In the genomic region with DNA sequence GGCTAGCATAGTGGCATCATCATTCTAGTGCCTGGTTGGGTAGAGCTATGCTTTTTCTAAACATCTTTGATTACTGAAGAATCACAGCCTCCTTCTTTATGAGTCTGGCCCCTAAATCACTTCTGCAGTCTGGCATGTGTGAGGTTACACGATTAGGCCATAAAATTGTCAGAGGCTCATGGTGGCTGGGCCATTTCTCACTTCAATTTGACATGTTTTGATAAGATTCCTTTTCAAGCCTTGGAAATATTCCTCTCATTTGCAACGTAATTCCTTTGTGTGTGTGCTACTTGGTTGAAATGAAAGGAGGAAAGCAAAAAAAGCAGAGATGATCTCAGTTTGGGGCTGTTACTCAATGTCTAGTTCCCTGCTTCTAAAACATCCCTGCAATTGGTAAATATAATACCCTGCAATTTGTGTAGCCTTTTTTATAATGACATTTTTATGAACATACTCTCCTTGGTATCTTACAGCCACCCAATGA, we compare ENCODE assay signal across 26 cellular contexts. TPM values are rescaled to one million over a fixed set of nuclear protein-coding genes. Genes with fewer than 3 reads are reported as not detected.
DNase-seq lines count a peak whose midpoint lies in the region; ATAC-seq and TF ChIP-seq lines count a peak whose summit lies in the region.
"Had no signal": no experiment of that assay in that cellular context is flagged by ENCODE, and none has a peak within 500 bp of the region (broad histone marks: within the 10 kb centered on the region; RNA-seq: fewer than 3 reads in every experiment).

No MANE protein-coding gene starts in this region.

- H3K36me3 Mint-ChIP-seq in progenitor cell of endocrine pancreas (ENCODE audit: insufficient read depth), result no peaks in the 10 kb centered on the region
- H3K36me3 Mint-ChIP-seq: CD8-positive, alpha-beta T cell had no signal

- POLR2A ChIA-PET in HEK293 (lab: Yijun Ruan, JAX), result interaction anchor here (1.4 kb wide), 1 partner anchor 84 kb away, joined by 7 read pairs; no protein-coding TSS in a partner anchor

- DNase-seq in AG08395 (ENCODE audit: low spot score) (peak; percentile 21), fibroblast of peridontal ligament (ENCODE audit: extremely low read depth) (peak; percentile 61), progenitor cell of endocrine pancreas (ENCODE audit: low spot score, unreplicated experiment) (no peak), NCI-H226 (no peak)
- DNase-seq in stimulated activated CD4-positive, alpha-beta T cell treated with anti-CD3 and anti-CD28 coated beads, Interleukin-2, amount 100 ng/mL, for 24 hours, result no peak
- DNase-seq: ACHN; activated CD4-positive, alpha-beta T cell treated with anti-CD3 and anti-CD28 coated beads, Interleukin-2, amount 50 U/mL, for 1 hour; activated CD8-positive, alpha-beta memory T cell treated with anti-CD3 and anti-CD28 coated beads, Interleukin-2, amount 50 U/mL, for 4 hours; activated naive CD8-positive, alpha-beta T cell treated with anti-CD3 and anti-CD28 coated beads, Interleukin-2, amount 50 U/mL, for 24 hours; caudate nucleus; CD8-positive, alpha-beta T cell; dorsolateral prefrontal cortex; NCI-H1417 treated with DMSO at 0.1 percent for 48 hours; NCI-H526; ovary; Right ventricle myocardium superior; stimulated activated naive CD8-positive, alpha-beta T cell treated with anti-CD3 and anti-CD28 coated beads, Interleukin-15, amount 100 ng/mL, for 72 hours had no signal

- peaks cover 39% of the 10 kb centered on the region for H3K27me3 Mint-ChIP-seq in progenitor cell of endocrine pancreas

- CTCF ChIA-PET in HEK293 (lab: Yijun Ruan, JAX), result interaction anchor here (0.6 kb wide), 1 partner anchor 496 kb away, joined by 3 read pairs; no protein-coding TSS in a partner anchor

- no peaks in the 10 kb centered on the region for H3K9me3 Mint-ChIP-seq in progenitor cell of endocrine pancreas (ENCODE audit: low read depth)
- H3K9me3 Mint-ChIP-seq: activated naive CD8-positive, alpha-beta T cell treated with anti-CD3 and anti-CD28 coated beads, Interleukin-2, amount 50 U/mL, for 24 hours; CD8-positive, alpha-beta T cell; stimulated activated naive CD8-positive, alpha-beta T cell treated with anti-CD3 and anti-CD28 coated beads, Interleukin-15, amount 100 ng/mL, for 72 hours had no signal

- ATAC-seq in HG03135 (IDR thresholded peaks at IDR 0.05; ENCODE audit: unreplicated experiment) (no peak), GM19023 (IDR thresholded peaks at IDR 0.05; ENCODE audit: unreplicated experiment) (no peak)
- ATAC-seq: activated naive CD8-positive, alpha-beta T cell treated with anti-CD3 and anti-CD28 coated beads, Interleukin-2, amount 50 U/mL, for 24 hours; CD8-positive, alpha-beta T cell; left lobe of liver; stimulated activated naive CD8-positive, alpha-beta T cell treated with anti-CD3 and anti-CD28 coated beads, Interleukin-15, amount 100 ng/mL, for 72 hours had no signal

- no peak overlapping the region for H3K4me3 ChIP-seq in HEK293 (ENCODE audit: low read depth, low read length)
- H3K4me3 ChIP-seq: dorsolateral prefrontal cortex, ovary had no signal

- H3K27ac Mint-ChIP-seq in progenitor cell of endocrine pancreas, result peak overlapping the region; percentile 26
- H3K27ac Mint-ChIP-seq: activated naive CD8-positive, alpha-beta T cell treated with anti-CD3 and anti-CD28 coated beads, Interleukin-2, amount 50 U/mL, for 24 hours; CD8-positive, alpha-beta T cell; stimulated activated naive CD8-positive, alpha-beta T cell treated with anti-CD3 and anti-CD28 coated beads, Interleukin-15, amount 100 ng/mL, for 72 hours had no signal

- H3K9me3 ChIP-seq in HEK293 (ENCODE audit: control insufficient read depth, insufficient read depth, low read depth, low read length), result no peaks in the 10 kb centered on the region
- H3K9me3 ChIP-seq: ovary had no signal

- no peak for TF ChIP-seq CTCF in HEK293 (tag by site-specific recombination; IDR thresholded peaks at IDR 0.05)
- TF ChIP-seq CTCF in progenitor cell of endocrine pancreas (IDR thresholded peaks at IDR 0.05; ENCODE audit: unreplicated experiment), result no peak

- H3K4me3 Mint-ChIP-seq in progenitor cell of endocrine pancreas (ENCODE audit: low read depth), result no peak overlapping the region
- H3K4me3 Mint-ChIP-seq: activated naive CD8-positive, alpha-beta T cell treated with anti-CD3 and anti-CD28 coated beads, Interleukin-2, amount 50 U/mL, for 24 hours; CD8-positive, alpha-beta T cell; stimulated activated naive CD8-positive, alpha-beta T cell treated with anti-CD3 and anti-CD28 coated beads, Interleukin-15, amount 100 ng/mL, for 72 hours had no signal

- H3K4me1 ChIP-seq in HEK293 (ENCODE audit: control insufficient read depth, insufficient read depth, low read length), result peaks cover 7% of the 10 kb centered on the region; the same call in 1 of the 2 replicates

- H3K36me3 ChIP-seq in HEK293 (ENCODE audit: control insufficient read depth in 2 of 2, insufficient read depth in 1 of 2, low read length in 2 of 2), result no peaks in the 10 kb centered on the region
- H3K36me3 ChIP-seq: ovary had no signal

- peaks cover 35% of the 10 kb centered on the region for H3K4me1 Mint-ChIP-seq in progenitor cell of endocrine pancreas (ENCODE audit: low read depth)
- H3K4me1 Mint-ChIP-seq: activated naive CD8-positive, alpha-beta T cell treated with anti-CD3 and anti-CD28 coated beads, Interleukin-2, amount 50 U/mL, for 24 hours; stimulated activated naive CD8-positive, alpha-beta T cell treated with anti-CD3 and anti-CD28 coated beads, Interleukin-15, amount 100 ng/mL, for 72 hours had no signal

- H3K27ac ChIP-seq in HEK293 (ENCODE audit: extremely low read depth, low read depth, low read length), result peak overlapping the region; percentile 51
- H3K27ac ChIP-seq: dorsolateral prefrontal cortex, epithelial cell of prostate had no signal

TF ChIP-seq in HEK293, 187 proteins besides CTCF, POLR2A, EP300 and RAD21 (continues in another document):
- no peak for TF ChIP-seq ZNF214 (tag by site-specific recombination; IDR thresholded peaks at IDR 0.05; ENCODE audit: borderline replicate concordance)
- TF ChIP-seq GLI2 (tag by site-specific recombination; IDR thresholded peaks at IDR 0.05; ENCODE audit: borderline replicate concordance, low read depth), result peak; percentile 72; the same call in 1 of the 2 replicates
- no peak for TF ChIP-seq ZNF585B (tag by site-specific recombination; IDR thresholded peaks at IDR 0.05)
- 0 out of 2 replicates have a peak, but pooled peaks have one; percentile 63 for TF ChIP-seq HOXD13 (CRISPR knock-in tag; IDR thresholded peaks at IDR 0.05; ENCODE audit: borderline replicate concordance)
- 0 out of 2 replicates have a peak, but pooled peaks have one; percentile 19 for TF ChIP-seq KLF10 (tag by site-specific recombination; IDR thresholded peaks at IDR 0.05)
- TF ChIP-seq, protein P1, sequence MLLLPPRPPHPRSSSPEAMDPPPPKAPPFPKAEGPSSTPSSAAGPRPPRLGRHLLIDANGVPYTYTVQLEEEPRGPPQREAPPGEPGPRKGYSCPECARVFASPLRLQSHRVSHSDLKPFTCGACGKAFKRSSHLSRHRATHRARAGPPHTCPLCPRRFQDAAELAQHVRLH (tag by site-specific recombination; IDR thresholded peaks at IDR 0.05), result peak; percentile 70; the same call in 1 of the 2 replicates
- no peak for TF ChIP-seq ZNF114 (tag by site-specific recombination; IDR thresholded peaks at IDR 0.05)
- TF ChIP-seq, protein P2, sequence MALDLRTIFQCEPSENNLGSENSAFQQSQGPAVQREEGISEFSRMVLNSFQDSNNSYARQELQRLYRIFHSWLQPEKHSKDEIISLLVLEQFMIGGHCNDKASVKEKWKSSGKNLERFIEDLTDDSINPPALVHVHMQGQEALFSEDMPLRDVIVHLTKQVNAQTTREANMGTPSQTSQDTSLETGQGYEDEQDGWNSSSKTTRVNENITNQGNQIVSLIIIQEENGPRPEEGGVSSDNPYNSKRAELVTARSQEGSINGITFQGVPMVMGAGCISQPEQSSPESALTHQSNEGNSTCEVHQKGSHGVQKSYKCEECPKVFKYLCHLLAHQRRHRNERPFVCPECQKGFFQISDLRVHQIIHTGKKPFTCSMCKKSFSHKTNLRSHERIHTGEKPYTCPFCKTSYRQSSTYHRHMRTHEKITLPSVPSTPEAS (tag by site-specific recombination; IDR thresholded peaks at IDR 0.05), result peak; percentile 79
- TF ChIP-seq ZNF677 (tag by site-specific recombination; IDR thresholded peaks at IDR 0.05), result no peak
- TF ChIP-seq KLF7 (tag by site-specific recombination; IDR thresholded peaks at IDR 0.05; ENCODE audit: borderline replicate concordance), result no peak
- TF ChIP-seq ZXDB (tag by site-specific recombination; IDR thresholded peaks at IDR 0.05), result peak; percentile 77
- no peak for TF ChIP-seq ZNF473 (tag by site-specific recombination; IDR thresholded peaks at IDR 0.05)
- 0 out of 2 replicates have a peak, but pooled peaks have one; percentile 33 for TF ChIP-seq OVOL3 (tag by site-specific recombination; IDR thresholded peaks at IDR 0.05)
- TF ChIP-seq, protein P3, sequence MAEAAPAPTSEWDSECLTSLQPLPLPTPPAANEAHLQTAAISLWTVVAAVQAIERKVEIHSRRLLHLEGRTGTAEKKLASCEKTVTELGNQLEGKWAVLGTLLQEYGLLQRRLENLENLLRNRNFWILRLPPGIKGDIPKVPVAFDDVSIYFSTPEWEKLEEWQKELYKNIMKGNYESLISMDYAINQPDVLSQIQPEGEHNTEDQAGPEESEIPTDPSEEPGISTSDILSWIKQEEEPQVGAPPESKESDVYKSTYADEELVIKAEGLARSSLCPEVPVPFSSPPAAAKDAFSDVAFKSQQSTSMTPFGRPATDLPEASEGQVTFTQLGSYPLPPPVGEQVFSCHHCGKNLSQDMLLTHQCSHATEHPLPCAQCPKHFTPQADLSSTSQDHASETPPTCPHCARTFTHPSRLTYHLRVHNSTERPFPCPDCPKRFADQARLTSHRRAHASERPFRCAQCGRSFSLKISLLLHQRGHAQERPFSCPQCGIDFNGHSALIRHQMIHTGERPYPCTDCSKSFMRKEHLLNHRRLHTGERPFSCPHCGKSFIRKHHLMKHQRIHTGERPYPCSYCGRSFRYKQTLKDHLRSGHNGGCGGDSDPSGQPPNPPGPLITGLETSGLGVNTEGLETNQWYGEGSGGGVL (tag by site-specific recombination; IDR thresholded peaks at IDR 0.05), result 0 out of 2 replicates have a peak, but pooled peaks have one; percentile 9
- TF ChIP-seq ZNF791 (tag by site-specific recombination; IDR thresholded peaks at IDR 0.05), result no peak
- TF ChIP-seq, protein P4, sequence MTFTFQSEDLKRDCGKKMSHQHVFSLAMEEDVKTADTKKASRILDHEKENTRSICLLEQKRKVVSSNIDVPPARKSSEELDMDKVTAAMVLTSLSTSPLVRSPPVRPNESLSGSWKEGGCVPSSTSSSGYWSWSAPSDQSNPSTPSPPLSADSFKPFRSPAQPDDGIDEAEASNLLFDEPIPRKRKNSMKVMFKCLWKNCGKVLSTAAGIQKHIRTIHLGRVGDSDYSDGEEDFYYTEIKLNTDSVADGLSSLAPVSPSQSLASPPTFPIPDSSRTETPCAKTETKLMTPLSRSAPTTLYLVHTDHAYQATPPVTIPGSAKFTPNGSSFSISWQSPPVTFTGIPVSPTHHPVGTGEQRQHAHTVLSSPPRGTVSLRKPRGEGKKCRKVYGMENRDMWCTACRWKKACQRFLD (tag by site-specific recombination; IDR thresholded peaks at IDR 0.05), result no peak
- peak; percentile 38 for TF ChIP-seq ZBTB8A (tag by site-specific recombination; IDR thresholded peaks at IDR 0.05)

RNA-seq across cellular contexts. Expression of a gene that starts 6.2 kb away (rescaled TPM):
- 2.4 and 2.7 TPM in 2 replicates for total RNA-seq in progenitor cell of endocrine pancreas
- total RNA-seq: CD8-positive, alpha-beta T cell; glomerular endothelial cell; left lobe of liver; OCI-LY7; Right ventricle myocardium superior; T-helper 1 cell treated with Interleukin-12 subunit alpha and Interleukin-12 subunit beta and Interleukin-4 antibody, amounts not matched to agents 30 ng/mL and 1 ng/mL, for 36 hours; ureter had no signal

Comparison
In these comparisons a context has a peak if more than half of its experiments do, and no peak if none do; other contexts are left out.
1. DNase-seq: peak in AG08395 (single experiment) and fibroblast of peridontal ligament (single experiment); none in progenitor cell of endocrine pancreas (single experiment), NCI-H226 (single experiment) and stimulated activated CD4-positive, alpha-beta T cell treated with anti-CD3 and anti-CD28 coated beads, Interleukin-2, amount 100 ng/mL, for 24 hours (0 of 2).